ENCODE assay signal across 8 cellular contexts in genomic region chr1:52551476-52552235, GRCh38. TPM values are rescaled to one million over a fixed set of nuclear protein-coding genes. Genes with fewer than 3 reads are reported as not detected.
A peak's percentile ranks its signal among the peaks of the same experiment; 100 is the strongest.
DNase-seq lines count a peak whose midpoint lies in the region; ATAC-seq and TF ChIP-seq lines count a peak whose summit lies in the region.

No MANE protein-coding gene starts in this region.

- H3K27me3 ChIP-seq in layer of hippocampus (ENCODE audit: control insufficient read depth, insufficient read depth, low read length): no peaks in the 10 kb centered on the region

- H3K4me3 ChIP-seq in astrocyte of the spinal cord (ENCODE audit: low read depth, low read length): peak overlapping the region; percentile 88

- H3K27ac ChIP-seq in layer of hippocampus (ENCODE audit: low read depth, low read length): peak overlapping the region; percentile 74

- no peak for TF ChIP-seq CTCF in astrocyte of the spinal cord (IDR thresholded peaks at IDR 0.05; ENCODE audit: low read depth, low read length)

- in situ Hi-C loops in astrocyte of the spinal cord (cut with HindIII; ENCODE audit: low sequenced_read_pairs): no loop called here

- DNase-seq in activated T-cell treated with anti-CD3 and anti-CD28 coated beads for 1 hour (ENCODE audit: low read depth) (peak; percentile 21), activated T-cell treated with anti-CD3 and anti-CD28 coated beads for 4 hours (no peak), RPMI7951 (ENCODE audit: low read depth) (peak; percentile 50), astrocyte of the spinal cord (ENCODE audit: low read depth, low spot score) (peak; percentile 63), COR-L47 (lab: John Stamatoyannopoulos, UW) (no peak)
- DNase-seq in stimulated activated CD8-positive, alpha-beta memory T cell treated with anti-CD3 and anti-CD28 coated beads, Interleukin-12 subunit alpha, Interleukin-12 subunit beta, amount 100 ng/mL, for 1 hour (ENCODE audit: low read depth): peak; percentile 13

- ATAC-seq in GM21717 (IDR thresholded peaks at IDR 0.05; ENCODE audit: unreplicated experiment): no peak

RNA-seq across cellular contexts. Expression of gene TUT4, which starts 1.2 kb away (rescaled TPM):
- 16.1 and 27.5 TPM in 2 replicates for total RNA-seq in RPMI7951 (2014; rRNA removed; shearing (Covaris generic))

RNA-seq across cellular contexts. Expression of gene GPX7, which starts 50.5 kb away (rescaled TPM):
- total RNA-seq in RPMI7951 (2014; rRNA removed; shearing (Covaris generic)): 32.6 and 38.9 TPM in 2 replicates

Comparison
In these comparisons a context has a peak if more than half of its experiments do, and no peak if none do; other contexts are left out.
1. DNase-seq: peak in activated T-cell treated with anti-CD3 and anti-CD28 coated beads for 1 hour (single experiment), RPMI7951 (single experiment), astrocyte of the spinal cord (single experiment) and stimulated activated CD8-positive, alpha-beta memory T cell treated with anti-CD3 and anti-CD28 coated beads, Interleukin-12 subunit alpha, Interleukin-12 subunit beta, amount 100 ng/mL, for 1 hour (single experiment); none in activated T-cell treated with anti-CD3 and anti-CD28 coated beads for 4 hours (single experiment) and COR-L47 (single experiment).